Comparison of ENCODE assay signal across 8 cellular contexts in genomic region chr3:150603090-150603887, GRCh38. TPM values are rescaled to one million over a fixed set of nuclear protein-coding genes. Genes with fewer than 3 reads are reported as not detected.
DNase-seq lines count a peak whose midpoint lies in the region; ATAC-seq and TF ChIP-seq lines count a peak whose summit lies in the region.

Gene SELENOT (plus strand): TSS chr3:150603321. CDS start chr3:150603363, 42 bp downstream.

- no peaks in the 10 kb centered on the region for H3K9me3 Mint-ChIP-seq in activated naive CD8-positive, alpha-beta T cell treated with anti-CD3 and anti-CD28 coated beads, Interleukin-2, amount 50 U/mL, for 24 hours

- H3K27ac Mint-ChIP-seq in activated naive CD8-positive, alpha-beta T cell treated with anti-CD3 and anti-CD28 coated beads, Interleukin-2, amount 50 U/mL, for 24 hours, result peak within 1 kb of the TSS; percentile 96

- peak; percentile 61 for ATAC-seq in HG02759 (IDR thresholded peaks at IDR 0.05; ENCODE audit: unreplicated experiment)
- ATAC-seq in activated naive CD8-positive, alpha-beta T cell treated with anti-CD3 and anti-CD28 coated beads, Interleukin-2, amount 50 U/mL, for 24 hours, result peak; percentile 91

- H3K36me3 Mint-ChIP-seq in activated naive CD8-positive, alpha-beta T cell treated with anti-CD3 and anti-CD28 coated beads, Interleukin-2, amount 50 U/mL, for 24 hours (ENCODE audit: low read depth), result peaks cover 38% of the 10 kb centered on the region

- H2AFZ ChIP-seq in trophoblast cell (ENCODE audit: insufficient read depth, low read length, poor library complexity), result peak within 1 kb of the TSS; percentile 48

- peak within 1 kb of the TSS; percentile 79 for H3K18ac ChIP-seq in trophoblast cell (ENCODE audit: low read length)

- DNase-seq in NCI-H1417 treated with DMSO at 0.1 percent for 48 hours (lab: John Stamatoyannopoulos, UW), result peak; percentile 93
- peak; percentile 93 for DNase-seq in SW480 (ENCODE audit: low spot score)
- peak; percentile 95 for DNase-seq in activated naive CD8-positive, alpha-beta T cell treated with anti-CD3 and anti-CD28 coated beads, Interleukin-2, amount 50 U/mL, for 24 hours
- peak; percentile 95 to 97 for DNase-seq in cardiac muscle cell (ENCODE audit: low read depth in 1 of 2, low spot score in 1 of 2)
- DNase-seq in trophoblast cell, result peak; percentile 96 to 98
- peak; percentile 95 for DNase-seq in transverse colon

- intact Hi-C loops in transverse colon (cut with DNase I; ENCODE audit: low total_unique reads), result no loop called here

- H4K12ac ChIP-seq in trophoblast cell (ENCODE audit: low read depth, low read length), result peak within 1 kb of the TSS; percentile 78

- TF ChIP-seq CTCF in GM12873 (IDR thresholded peaks at IDR 0.05; ENCODE audit: insufficient read depth, low read depth, low read length, missing control alignments), result peak; percentile 32
- TF ChIP-seq CTCF in cardiac muscle cell (IDR thresholded peaks at IDR 0.05; ENCODE audit: low read depth, low read length), result peak; percentile 15
- TF ChIP-seq CTCF in transverse colon (IDR thresholded peaks at IDR 0.05), result peak in 4 of 5 experiments; percentile 22 to 53 (median 34)

- peak within 1 kb of the TSS; percentile 81 for H2BK5ac ChIP-seq in trophoblast cell (ENCODE audit: low read depth, low read length, poor library complexity)

- peaks cover 2% of the 10 kb centered on the region for H3K27me3 Mint-ChIP-seq in activated naive CD8-positive, alpha-beta T cell treated with anti-CD3 and anti-CD28 coated beads, Interleukin-2, amount 50 U/mL, for 24 hours

- H3K4me3 Mint-ChIP-seq in activated naive CD8-positive, alpha-beta T cell treated with anti-CD3 and anti-CD28 coated beads, Interleukin-2, amount 50 U/mL, for 24 hours, result peak within 1 kb of the TSS; percentile 95

- peaks cover 18% of the 10 kb centered on the region for H3K79me2 ChIP-seq in trophoblast cell (ENCODE audit: control insufficient read depth, insufficient read depth, low read length, poor library complexity)

- WGBS in trophoblast cell (ENCODE audit: extremely low coverage, insufficient coverage, insufficient read length), result no CpG with 5 or more reads among the region's 64 CpGs
- 0 to 1% methylated on average over 12 to 45 of the region's 64 CpGs for WGBS in transverse colon (ENCODE audit: low coverage in 1 of 2), 2 donors

- H2AK5ac ChIP-seq in trophoblast cell (ENCODE audit: low read length), result no peak within 1 kb of the TSS

- peak within 1 kb of the TSS; percentile 70 for H2BK120ac ChIP-seq in trophoblast cell (ENCODE audit: insufficient read depth, low read length, poor library complexity)

- H3K9me3 ChIP-seq in cardiac muscle cell (ENCODE audit: low read depth) (no peaks in the 10 kb centered on the region), trophoblast cell (ENCODE audit: insufficient read depth, low read depth, low read length) (no peaks in the 10 kb centered on the region), transverse colon (no peaks in the 10 kb centered on the region)

- H3K4me3 ChIP-seq in cardiac muscle cell (peak within 1 kb of the TSS; percentile 84), trophoblast cell (ENCODE audit: low read depth, low read length) (peak within 1 kb of the TSS; percentile 84), transverse colon (peak within 1 kb of the TSS; percentile 63 to 76 (median 68))

- H3K27ac ChIP-seq in cardiac muscle cell (peak within 1 kb of the TSS; percentile 94), trophoblast cell (ENCODE audit: low read depth, low read length) (peak within 1 kb of the TSS; percentile 90), transverse colon (peak within 1 kb of the TSS; percentile 96 to 98 (median 97))

- H2BK12ac ChIP-seq in trophoblast cell (ENCODE audit: low read length), result no peak within 1 kb of the TSS

- H3K9ac ChIP-seq in trophoblast cell (ENCODE audit: low read length), result peak within 1 kb of the TSS; percentile 89

- no peaks in the 10 kb centered on the region for H3K36me3 ChIP-seq in cardiac muscle cell
- peaks cover 3% of the 10 kb centered on the region in 2 experiments for H3K36me3 ChIP-seq in trophoblast cell (ENCODE audit: control insufficient read depth in 1 of 2, insufficient read depth in 2 of 2, low read length in 2 of 2)
- no peaks in the 10 kb centered on the region for H3K36me3 ChIP-seq in transverse colon

- peak within 1 kb of the TSS; percentile 61 for H3K4ac ChIP-seq in trophoblast cell (ENCODE audit: low read depth, low read length)

- peak within 1 kb of the TSS; percentile 93 for H3K4me2 ChIP-seq in trophoblast cell (ENCODE audit: low read length)

- no peak within 1 kb of the TSS for H3K23ac ChIP-seq in trophoblast cell (ENCODE audit: low read length)

- H3K14ac ChIP-seq in trophoblast cell (ENCODE audit: low read length), result peak within 1 kb of the TSS; percentile 80

- peak within 1 kb of the TSS; percentile 91 for H4K8ac ChIP-seq in trophoblast cell (ENCODE audit: low read depth, low read length)

- in situ Hi-C loops in transverse colon (cut with MboI; ENCODE audit: low pct_ligation_motif_present in 1 of 4, low pct_unique_long_range_greater_than_20kb in 1 of 4, low sequenced_read_pairs in 3 of 4), result loop anchor here in 1 of 4 donors (10.0 kb wide), 1 partner anchor 162 kb away; the partner anchor contains the start of gene SIAH2

- TF ChIP-seq POLR2A in transverse colon (IDR thresholded peaks at IDR 0.05), result peak; percentile 98

- H3K27me3 ChIP-seq in cardiac muscle cell (no peaks in the 10 kb centered on the region), trophoblast cell (ENCODE audit: insufficient read depth, low read length) (no peaks in the 10 kb centered on the region), transverse colon (no peaks in the 10 kb centered on the region)

- peaks cover 80% of the 10 kb centered on the region for H3K4me1 Mint-ChIP-seq in activated naive CD8-positive, alpha-beta T cell treated with anti-CD3 and anti-CD28 coated beads, Interleukin-2, amount 50 U/mL, for 24 hours

- H3K79me1 ChIP-seq in trophoblast cell (ENCODE audit: low read length), result peaks cover 19% of the 10 kb centered on the region

- peak within 1 kb of the TSS; percentile 53 for H4K91ac ChIP-seq in trophoblast cell (ENCODE audit: low read depth, low read length)

- peaks cover 31% of the 10 kb centered on the region for H3K4me1 ChIP-seq in cardiac muscle cell (ENCODE audit: low read depth)
- peaks cover 11 to 15% of the 10 kb centered on the region in 2 experiments for H3K4me1 ChIP-seq in trophoblast cell (ENCODE audit: control insufficient read depth in 1 of 2, insufficient read depth in 2 of 2, low read length in 2 of 2)
- H3K4me1 ChIP-seq in transverse colon, result peaks cover 17 to 48% (median 33%) of the 10 kb centered on the region in 4 donors

- no peak for TF ChIP-seq EP300 in transverse colon (IDR thresholded peaks at IDR 0.05; ENCODE audit: low read depth)

RNA-seq across cellular contexts. Expression of gene SELENOT, which starts in this region (rescaled TPM):
- total RNA-seq in cardiac muscle cell (69.3 and 74.7 TPM in 2 replicates), transverse colon (100 to 1,000 TPM in 2 of 4 donors, 10 to 100 TPM in 2; 36.3 to 149 (median 95.1) TPM)
- polyA plus RNA-seq in cardiac muscle cell, result 197 and 199 TPM in 2 replicates
- 176 and 185 TPM in 2 replicates for polyA plus RNA-seq in trophoblast cell (2013)

Comparison
In these comparisons a context has a peak if more than half of its experiments do, and no peak if none do; other contexts are left out.
1. Peak in every context shown above with its lines: DNase-seq, ATAC-seq, H3K4me3 ChIP-seq and H3K27ac ChIP-seq.